21 cellular contexts compared by ENCODE assay signal in the genomic region with DNA sequence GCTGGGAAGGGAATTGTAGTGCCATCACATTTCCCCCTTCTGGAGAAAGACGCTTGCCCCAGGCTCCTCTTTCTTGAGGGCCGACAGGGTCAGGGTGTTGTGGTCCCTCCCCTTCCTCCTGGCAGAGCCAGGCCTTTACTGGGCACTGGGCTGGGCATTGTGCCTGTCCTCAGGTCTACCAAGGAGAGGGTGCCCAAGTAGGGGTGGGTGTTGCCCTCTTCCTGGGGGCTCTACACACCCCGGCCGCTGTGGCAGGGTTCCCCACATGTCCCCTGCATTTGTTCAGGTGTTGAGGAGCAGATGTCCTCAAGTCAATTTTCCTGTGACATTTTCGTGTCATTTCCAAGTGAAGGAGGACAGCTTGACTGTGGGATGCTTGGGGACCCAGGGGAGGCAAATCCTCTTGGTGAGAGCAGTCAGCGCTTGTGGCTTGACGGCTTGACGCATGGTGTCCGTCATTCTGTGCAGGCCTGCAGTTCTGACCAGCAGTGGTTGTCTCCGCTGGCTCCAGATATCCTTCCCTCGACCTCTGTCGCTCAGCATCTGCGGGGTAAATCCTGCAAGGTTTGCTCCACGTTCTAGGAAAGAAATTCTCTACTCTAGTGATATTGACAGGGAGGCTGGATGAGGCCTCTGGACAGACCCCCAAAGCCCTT.
"Had no signal": no experiment of that assay in that cellular context is flagged by ENCODE, and none has a peak within 500 bp of the region (broad histone marks: within the 10 kb centered on the region; RNA-seq: fewer than 3 reads in every experiment).

No MANE protein-coding gene starts in this region.

- H3K9me3 ChIP-seq: colonic mucosa, ovary, prostate gland, tibial nerve had no signal

- ATAC-seq: left ventricle myocardium superior; naive thymus-derived CD8-positive, alpha-beta T cell had no signal

- H3K4me1 ChIP-seq: colonic mucosa, prostate gland, tibial nerve had no signal

- DNase-seq: activated CD4-positive, alpha-beta T cell treated with anti-CD3 and anti-CD28 coated beads for 48 hours; activated CD4-positive, alpha-beta T cell treated with anti-CD3 and anti-CD28 coated beads, Interleukin-2, amount 50 U/mL, for 48 hours; activated CD4-positive, CD25-positive, alpha-beta regulatory T cell; activated CD8-positive, alpha-beta memory T cell treated with anti-CD3 and anti-CD28 coated beads, Interleukin-2, amount 50 U/mL, for 4 hours; activated gamma-delta T cell treated with Interleukin-2 at 50 U/mL for 16 hours; activated naive CD4-positive, alpha-beta T cell treated with anti-CD3 and anti-CD28 coated beads, Interleukin-2, amount 50 U/mL, for 16 hours; activated T-cell treated with anti-CD3 and anti-CD28 coated beads, Interleukin-2, amount 50 U/mL, for 1 hour; colonic mucosa; effector CD8-positive, alpha-beta T cell; left ventricle myocardium superior; mammary epithelial cell; midbrain; naive thymus-derived CD8-positive, alpha-beta T cell; retina; stimulated activated naive CD4-positive, alpha-beta T cell had no signal

- H3K27ac ChIP-seq: colonic mucosa, epithelial cell of prostate, ovary, prostate gland, SK-N-MC, tibial nerve had no signal

- H3K9me3 Mint-ChIP-seq: activated T-helper 1 cell treated with anti-CD3 and anti-CD28 coated beads, Interleukin-12 subunit alpha, Interleukin-12 subunit beta, Interleukin-2, Interleukin-4 antibody, amounts not matched to agents 30 ng/mL and 10 ng/mL and 1 ng/mL, durations not matched to agents 14 hours and 24 hours and 36 hours; naive thymus-derived CD8-positive, alpha-beta T cell had no signal

- H3K4me3 Mint-ChIP-seq: activated T-helper 1 cell treated with anti-CD3 and anti-CD28 coated beads, Interleukin-12 subunit alpha, Interleukin-12 subunit beta, Interleukin-2, Interleukin-4 antibody, amounts not matched to agents 30 ng/mL and 10 ng/mL and 1 ng/mL, durations not matched to agents 14 hours and 24 hours and 36 hours; naive thymus-derived CD8-positive, alpha-beta T cell had no signal

- H3K36me3 Mint-ChIP-seq: naive thymus-derived CD8-positive, alpha-beta T cell had no signal

- H3K36me3 ChIP-seq: colonic mucosa, ovary, prostate gland, tibial nerve had no signal

- H3K27ac Mint-ChIP-seq: activated T-helper 1 cell treated with anti-CD3 and anti-CD28 coated beads, Interleukin-12 subunit alpha, Interleukin-12 subunit beta, Interleukin-2, Interleukin-4 antibody, amounts not matched to agents 30 ng/mL and 10 ng/mL and 1 ng/mL, durations not matched to agents 14 hours and 24 hours and 36 hours had no signal

- H3K27me3 ChIP-seq: colonic mucosa, ovary, tibial nerve had no signal

- H3K4me3 ChIP-seq: colonic mucosa, ovary, prostate gland, SK-N-MC, tibial nerve had no signal
